Comparison of ENCODE assay signal across 8 cellular contexts in genomic region chr1:165235777-165236285, GRCh38.
DNase-seq lines count a peak whose midpoint lies in the region; ATAC-seq, FAIRE-seq and TF ChIP-seq lines count a peak whose summit lies in the region.

No MANE protein-coding gene starts in this region.

- WGBS in H1 (ENCODE audit: extremely low coverage in 1 of 2, insufficient coverage in 1 of 2, insufficient read length in 1 of 2, insufficient replicate concordance in 2 of 2, low coverage in 1 of 2, low lambda C conversion rate in 2 of 2, missing lambda C conversion rate in 1 of 2), 2 experiments, result 2% methylated on average over 27 of the region's 33 CpGs; no CpG with 5 or more reads in 1 of the 2 experiments

- H3K9me3 Mint-ChIP-seq in neural progenitor cell, result peaks cover 3% of the 10 kb centered on the region

- H2BK120ac ChIP-seq in H1 (replicated peaks; ENCODE audit: low read depth, low read length), result no peak overlapping the region

- H3K23ac ChIP-seq in H1 (ENCODE audit: insufficient read length), result no peak overlapping the region

- TF ChIP-seq RAD21 in H1 (IDR thresholded peaks at IDR 0.05 in 1 of 2, conservative IDR thresholded peaks at IDR 0.05 in 1 of 2; ENCODE audit: low read depth in 2 of 2, low read length in 2 of 2), result no peak

- peaks cover 27% of the 10 kb centered on the region for H3F3A ChIP-seq in neural progenitor cell (ENCODE audit: low read depth)

- no peaks in the 10 kb centered on the region for H3K9me3 ChIP-seq in H1 (ENCODE audit: insufficient read depth in 2 of 2, low read depth in 1 of 2, low read length in 1 of 2)
- H3K9me3 ChIP-seq in neural progenitor cell (ENCODE audit: low read depth), result no peaks in the 10 kb centered on the region
- H3K9me3 ChIP-seq in T-helper 17 cell (ENCODE audit: control insufficient read depth, low read length, poor library complexity, severe bottlenecking), result no peaks in the 10 kb centered on the region

- H4K20me1 ChIP-seq in H1 (replicated peaks in 1 of 2; ENCODE audit: control insufficient read depth in 1 of 2, insufficient read depth in 2 of 2, low read length in 2 of 2), result no peaks in the 10 kb centered on the region
- peaks cover 13% of the 10 kb centered on the region for H4K20me1 ChIP-seq in neural progenitor cell (ENCODE audit: low read depth)

- no peak overlapping the region for H2AK5ac ChIP-seq in H1 (ENCODE audit: low read depth, low read length)

- no peaks in the 10 kb centered on the region for H3K79me2 ChIP-seq in H1 (ENCODE audit: control insufficient read depth in 1 of 2, insufficient read depth in 2 of 2, low read length in 2 of 2)
- no peaks in the 10 kb centered on the region for H3K79me2 ChIP-seq in neural progenitor cell (ENCODE audit: low read depth)

- no peak overlapping the region for H3K14ac ChIP-seq in H1 (ENCODE audit: insufficient read length)

- H3K36me3 ChIP-seq in H1 (ENCODE audit: control insufficient read depth in 2 of 4, insufficient read depth in 4 of 4, low read length in 3 of 4) (no peaks in the 10 kb centered on the region), neural progenitor cell (no peaks in the 10 kb centered on the region)

- H3K27ac Mint-ChIP-seq in neural progenitor cell, result peak overlapping the region; percentile 90
- no peak overlapping the region for H3K27ac Mint-ChIP-seq in T-helper 17 cell

- peaks cover 13 to 58% (median 48%) of the 10 kb centered on the region in 4 experiments for H3K27me3 ChIP-seq in H1 (replicated peaks in 1 of 4; ENCODE audit: control insufficient read depth in 3 of 4, extremely low read depth in 1 of 4, insufficient read depth in 3 of 4, low read length in 3 of 4)
- H3K27me3 ChIP-seq in neural progenitor cell, result peaks cover 81% of the 10 kb centered on the region

- FAIRE-seq in D721Med (lab: Jason Lieb, UNC), result peak; percentile 53
- FAIRE-seq in H1 (lab: Jason Lieb, UNC), result no peak

- H3K9ac ChIP-seq in H1 (replicated peaks in 1 of 4; ENCODE audit: extremely low read depth in 1 of 4, low read depth in 3 of 4, low read length in 3 of 4), result peak overlapping the region in 1 of 4 experiments; percentile 27; a peak in 2 of 7 replicates
- no peak overlapping the region for H3K9ac ChIP-seq in neural progenitor cell

- no peak overlapping the region for H4K91ac ChIP-seq in H1 (replicated peaks; ENCODE audit: insufficient read length, low read length)

- POLR2A ChIA-PET in H1 (lab: Charles Lee; ENCODE audit: partially characterized antibody), result interaction anchor here (1.4 kb wide), 1 partner anchor 20 kb away, joined by 3 read pairs; no protein-coding TSS in a partner anchor

- no peak for TF ChIP-seq EP300 in H1 (IDR thresholded peaks at IDR 0.05; ENCODE audit: borderline replicate concordance in 1 of 2, low read depth in 2 of 2, low read length in 2 of 2)

- no peak for TF ChIP-seq POLR2A in H1 (IDR thresholded peaks at IDR 0.05; ENCODE audit: control extremely low read depth in 1 of 2, low read depth in 2 of 2, low read length in 2 of 2)

- no peak overlapping the region for H2BK5ac ChIP-seq in H1 (ENCODE audit: low read depth, low read length)

- H3K4me1 ChIP-seq in H1 (replicated peaks in 1 of 4; ENCODE audit: control insufficient read depth in 3 of 4, insufficient read depth in 4 of 4, low read length in 3 of 4), result peaks cover 0 to 6% (median 3%) of the 10 kb centered on the region in 4 experiments; a peak in 6 of 7 replicates
- H3K4me1 ChIP-seq in neural progenitor cell, result peaks cover 18% of the 10 kb centered on the region

- H2BK20ac ChIP-seq in H1 (ENCODE audit: low read length), result no peak overlapping the region

- H3K4me3 ChIP-seq in H1 (ENCODE audit: extremely low read depth in 1 of 4, insufficient read depth in 2 of 4, low read depth in 3 of 4, low read length in 4 of 4), result peak overlapping the region; percentile 52 to 72 (median 54)
- H3K4me3 ChIP-seq in neural progenitor cell, result peak overlapping the region; percentile 50

- ATAC-seq in HG02852 (IDR thresholded peaks at IDR 0.05; ENCODE audit: unreplicated experiment) (no peak), GM19395 (IDR thresholded peaks at IDR 0.05; ENCODE audit: unreplicated experiment) (no peak), HG03457 (IDR thresholded peaks at IDR 0.05; ENCODE audit: unreplicated experiment) (no peak), T-helper 17 cell (no peak)

- H3K27me3 Mint-ChIP-seq in neural progenitor cell (ENCODE audit: insufficient read depth, low read depth), result peaks cover 27% of the 10 kb centered on the region
- peaks cover 71% of the 10 kb centered on the region for H3K27me3 Mint-ChIP-seq in T-helper 17 cell

- H3K4ac ChIP-seq in H1 (replicated peaks; ENCODE audit: insufficient read length, low read depth, low read length), result no peak overlapping the region

- H3K23me2 ChIP-seq in H1 (ENCODE audit: low read depth, low read length), result peaks cover 8% of the 10 kb centered on the region; the same call in 1 of the 2 replicates

- H3K36me3 Mint-ChIP-seq in neural progenitor cell (peaks cover 6% of the 10 kb centered on the region), T-helper 17 cell (ENCODE audit: low read depth) (no peaks in the 10 kb centered on the region)

- H3K4me1 Mint-ChIP-seq in neural progenitor cell (peaks cover 38% of the 10 kb centered on the region), T-helper 17 cell (peaks cover 3% of the 10 kb centered on the region)

- H3K18ac ChIP-seq in H1 (ENCODE audit: extremely low read depth, low read length), result no peak overlapping the region

- H2BK15ac ChIP-seq in H1 (ENCODE audit: low read length), result no peak overlapping the region

- no peak overlapping the region for H3K56ac ChIP-seq in H1 (replicated peaks; ENCODE audit: insufficient read length, low read depth, low read length)

- DNase-seq in D721Med (ENCODE audit: insufficient read length, low spot score) (no peak), NCI-H2029 treated with DMSO at 0.1 percent for 48 hours (lab: John Stamatoyannopoulos, UW) (peak; percentile 23), H1 (ENCODE audit: low read depth in 1 of 2, low spot score in 2 of 2) (peak in 1 of 2 experiments; percentile 74), neural progenitor cell (ENCODE audit: low spot score) (peak; percentile 90), T-helper 17 cell (no peak)

- CTCF ChIA-PET in H1 (lab: Charles Lee; ENCODE audit: partially characterized antibody), result interaction anchor here (1.0 kb wide), 1 partner anchor 9 kb away, joined by 3 read pairs; no protein-coding TSS in a partner anchor

- H3K4me3 Mint-ChIP-seq in neural progenitor cell (peak overlapping the region; percentile 82), T-helper 17 cell (no peak overlapping the region)

- no peak overlapping the region for H4K5ac ChIP-seq in H1 (ENCODE audit: insufficient read length, low read depth, low read length)

- no peaks in the 10 kb centered on the region for H3K79me1 ChIP-seq in H1 (ENCODE audit: low read depth, low read length)

- H2AFZ ChIP-seq in H1 (ENCODE audit: low read length), result 0 out of 2 replicates have a peak overlapping the region, but pooled peaks have one; percentile 20
- peak overlapping the region; percentile 6 for H2AFZ ChIP-seq in neural progenitor cell (replicated peaks)

- no peak overlapping the region; the same call in 1 of the 2 replicates for H4K8ac ChIP-seq in H1 (ENCODE audit: extremely low read depth, insufficient read depth, low read length)

- no peak overlapping the region for H2BK12ac ChIP-seq in H1 (ENCODE audit: low read depth, low read length)

- no peak for TF ChIP-seq CTCF in D721Med (IDR thresholded peaks at IDR 0.05; ENCODE audit: insufficient read depth, missing control alignments)
- TF ChIP-seq CTCF in H1 (IDR thresholded peaks at IDR 0.05; ENCODE audit: control extremely low read depth in 1 of 3, insufficient read depth in 1 of 3, low read depth in 1 of 3, low read length in 3 of 3), result no peak
- no peak for TF ChIP-seq CTCF in neural progenitor cell (IDR thresholded peaks at IDR 0.05)

- H3K4me2 ChIP-seq in H1 (ENCODE audit: insufficient read depth in 1 of 2, low read depth in 2 of 2, low read length in 2 of 2) (peak overlapping the region; percentile 67 to 96), neural progenitor cell (peak overlapping the region; percentile 84)

- H3K27ac ChIP-seq in H1 (ENCODE audit: low read depth, low read length), result no peak overlapping the region
- H3K27ac ChIP-seq in neural progenitor cell, result peak overlapping the region; percentile 88

TF ChIP-seq in H1, 55 proteins besides CTCF, POLR2A, EP300 and RAD21:
- TF ChIP-seq SUZ12 (IDR thresholded peaks at IDR 0.05; ENCODE audit: low read length) (peak; percentile 68), E2F6 (IDR thresholded peaks at IDR 0.05) (peak; percentile 62), SIX5 (IDR thresholded peaks at IDR 0.05; ENCODE audit: low read depth, low read length) (no peak), ASH2L (IDR thresholded peaks at IDR 0.05; ENCODE audit: low read length) (peak; percentile 41), NANOG (IDR thresholded peaks at IDR 0.05; ENCODE audit: insufficient read depth, low read depth, low read length, poor library complexity, severe bottlenecking) (peak; percentile 42), KDM4A (IDR thresholded peaks at IDR 0.05; ENCODE audit: low read depth, low read length, severe bottlenecking) (peak; percentile 59), EZH2 (IDR thresholded peaks at IDR 0.05; ENCODE audit: low read depth, low read length, severe bottlenecking) (peak; percentile 70), HDAC6 (IDR thresholded peaks at IDR 0.05; ENCODE audit: low read depth, low read length) (no peak), CTBP2 (IDR thresholded peaks at IDR 0.05; ENCODE audit: borderline replicate concordance, insufficient read depth, insufficient read length, low read length) (no peak)

Comparison
In these comparisons a context has a peak if more than half of its experiments do, and no peak if none do; other contexts are left out.
1. DNase-seq: peak in NCI-H2029 treated with DMSO at 0.1 percent for 48 hours (single experiment) and neural progenitor cell (single experiment); none in D721Med (single experiment) and T-helper 17 cell (0 of 3).